8 cellular contexts compared by ENCODE assay signal in the genomic region with DNA sequence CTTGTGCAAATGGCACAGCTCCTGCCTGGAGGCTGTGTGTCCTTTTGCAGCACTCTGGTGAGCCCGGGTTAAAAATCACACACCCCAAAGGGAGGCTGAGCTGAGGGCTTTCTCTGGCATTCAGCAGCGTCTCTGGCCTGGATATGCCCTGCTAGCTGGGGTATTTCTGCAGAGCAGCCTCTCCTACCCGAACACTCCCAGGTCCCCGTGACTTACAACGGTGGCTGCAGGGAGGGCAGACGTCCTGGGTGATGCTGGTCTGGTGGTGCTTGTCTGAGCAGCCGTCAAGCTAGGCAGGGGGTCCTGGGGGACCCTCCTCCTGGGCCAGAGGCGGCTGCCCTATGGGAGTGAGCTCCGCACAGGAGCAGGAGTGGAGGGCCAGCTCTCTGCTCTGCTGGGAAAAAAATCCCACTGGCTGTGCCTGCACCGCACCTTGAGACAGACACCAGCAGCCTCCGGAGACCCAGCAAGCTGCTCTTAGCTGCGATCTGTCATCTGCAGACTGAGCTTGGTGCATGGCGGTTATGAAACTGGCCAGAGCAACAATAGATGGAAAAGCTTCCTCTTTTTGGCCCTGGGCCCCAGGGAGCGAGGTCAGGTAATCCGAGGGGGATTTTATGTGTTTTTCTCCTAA. TPM values are rescaled to one million over a fixed set of nuclear protein-coding genes. Genes with fewer than 3 reads are reported as not detected.
DNase-seq lines count a peak whose midpoint lies in the region; ATAC-seq and TF ChIP-seq lines count a peak whose summit lies in the region.

No MANE protein-coding gene starts in this region.

- peaks cover 7% of the 10 kb centered on the region for H3K9me3 Mint-ChIP-seq in activated naive CD4-positive, alpha-beta T cell treated with anti-CD3 and anti-CD28 coated beads, Interleukin-2, amount 10 ng/mL, durations not matched to agents 7 days and 5 days
- H3K9me3 Mint-ChIP-seq in progenitor cell of endocrine pancreas (ENCODE audit: low read depth), result peaks cover 5% of the 10 kb centered on the region

- peaks cover 3% of the 10 kb centered on the region for H3K27me3 Mint-ChIP-seq in activated naive CD4-positive, alpha-beta T cell treated with anti-CD3 and anti-CD28 coated beads, Interleukin-2, amount 10 ng/mL, durations not matched to agents 7 days and 5 days
- H3K27me3 Mint-ChIP-seq in progenitor cell of endocrine pancreas, result peaks cover 11% of the 10 kb centered on the region

- H3K4me3 ChIP-seq in OCI-LY7 (ENCODE audit: low read depth, low read length, poor library complexity, severe bottlenecking), result peak overlapping the region; percentile 73

- peaks cover 58% of the 10 kb centered on the region for H3K4me1 ChIP-seq in OCI-LY7 (ENCODE audit: insufficient read depth, low read length, poor library complexity, severe bottlenecking)

- peaks cover 49% of the 10 kb centered on the region; the same call in 1 of the 2 replicates for H3K79me2 ChIP-seq in OCI-LY7 (ENCODE audit: insufficient read depth, low read depth, low read length)

- no peaks in the 10 kb centered on the region for H4K20me1 ChIP-seq in OCI-LY7 (ENCODE audit: insufficient read depth, low read length)

- H3K27ac Mint-ChIP-seq in activated naive CD4-positive, alpha-beta T cell treated with anti-CD3 and anti-CD28 coated beads, Interleukin-2, amount 10 ng/mL, durations not matched to agents 7 days and 5 days, result peak overlapping the region; percentile 84
- no peak overlapping the region for H3K27ac Mint-ChIP-seq in progenitor cell of endocrine pancreas

- peaks cover 68% of the 10 kb centered on the region for H3K36me3 ChIP-seq in OCI-LY7 (ENCODE audit: insufficient read depth, low read length)

- peaks cover 47% of the 10 kb centered on the region for H3K4me1 Mint-ChIP-seq in activated naive CD4-positive, alpha-beta T cell treated with anti-CD3 and anti-CD28 coated beads, Interleukin-2, amount 10 ng/mL, durations not matched to agents 7 days and 5 days
- H3K4me1 Mint-ChIP-seq in progenitor cell of endocrine pancreas (ENCODE audit: low read depth), result no peaks in the 10 kb centered on the region

- H3K9me3 ChIP-seq in OCI-LY7 (ENCODE audit: low read length), result peaks cover 10% of the 10 kb centered on the region; the same call in 1 of the 2 replicates

- ATAC-seq in HG02884 (IDR thresholded peaks at IDR 0.05; ENCODE audit: unreplicated experiment) (peak; percentile 46), left ventricle myocardium superior (no peak)

- peak; percentile 25 for DNase-seq in activated naive CD4-positive, alpha-beta T cell treated with anti-CD3 and anti-CD28 coated beads, Interleukin-2, amount 10 ng/mL, durations not matched to agents 7 days and 5 days
- DNase-seq in activated naive CD4-positive, alpha-beta T cell (lab: John Stamatoyannopoulos, UW), result no peak
- peak; percentile 88 for DNase-seq in OCI-LY7 (ENCODE audit: low spot score)
- peak; percentile 19 for DNase-seq in left ventricle myocardium superior
- no peak for DNase-seq in DMS 273 (lab: John Stamatoyannopoulos, UW; ENCODE audit: unreplicated experiment)
- no peak for DNase-seq in progenitor cell of endocrine pancreas (ENCODE audit: low spot score, unreplicated experiment)
- DNase-seq in RWPE1 (ENCODE audit: low spot score), result no peak

- TF ChIP-seq CTCF in OCI-LY7 (conservative IDR thresholded peaks at IDR 0.05; ENCODE audit: low read length) (no peak), progenitor cell of endocrine pancreas (IDR thresholded peaks at IDR 0.05; ENCODE audit: unreplicated experiment) (no peak), RWPE1 (conservative IDR thresholded peaks at IDR 0.05; ENCODE audit: low read depth) (no peak)

- H3K27ac ChIP-seq in OCI-LY7 (ENCODE audit: low read depth, low read length, poor library complexity, severe bottlenecking) (peak overlapping the region; percentile 88), RWPE1 (no peak overlapping the region)

- intact Hi-C loops in OCI-LY7 (cut with micrococcal nuclease; ENCODE audit: unreplicated experiment), result loop anchor here (1.0 to 5.0 kb wide), 4 partner anchors 8 to 43 kb away; partner anchors contain the start of genes ASMTL and P2RY8
- intact Hi-C loops in left ventricle myocardium superior (cut with micrococcal nuclease), result no loop called here

- CTCF ChIA-PET in activated naive CD4-positive, alpha-beta T cell treated with anti-CD3 and anti-CD28 coated beads, Interleukin-2, amount 10 ng/mL, durations not matched to agents 7 days and 5 days (lab: Charles Lee), result no interaction called here
- CTCF ChIA-PET in OCI-LY7 (lab: Charles Lee; ENCODE audit: unreplicated experiment), result no interaction called here
- CTCF ChIA-PET in RWPE1 (lab: Yijun Ruan, JAX), result no interaction called here

- peaks cover 46% of the 10 kb centered on the region for H3K36me3 Mint-ChIP-seq in activated naive CD4-positive, alpha-beta T cell treated with anti-CD3 and anti-CD28 coated beads, Interleukin-2, amount 10 ng/mL, durations not matched to agents 7 days and 5 days
- H3K36me3 Mint-ChIP-seq in progenitor cell of endocrine pancreas (ENCODE audit: insufficient read depth), result peaks cover 1% of the 10 kb centered on the region

- POLR2A ChIA-PET in OCI-LY7 (lab: Charles Lee), result no interaction called here
- POLR2A ChIA-PET in RWPE1 (lab: Yijun Ruan, JAX; ENCODE audit: low non-redundant PET), result no interaction called here

- no peak overlapping the region for H3K4me3 Mint-ChIP-seq in activated naive CD4-positive, alpha-beta T cell treated with anti-CD3 and anti-CD28 coated beads, Interleukin-2, amount 10 ng/mL, durations not matched to agents 7 days and 5 days
- no peak overlapping the region for H3K4me3 Mint-ChIP-seq in progenitor cell of endocrine pancreas (ENCODE audit: low read depth)

- BruUV-seq in OCI-LY7 (replicated peaks; lab: Mats Ljungman, UMichigan), result no TSS peak

- H2AFZ ChIP-seq in OCI-LY7 (ENCODE audit: low read length), result no peak overlapping the region

- H3K9me2 ChIP-seq in OCI-LY7 (ENCODE audit: insufficient read depth, low read length), result no peaks in the 10 kb centered on the region

- peak overlapping the region; percentile 67 for H3K4me2 ChIP-seq in OCI-LY7 (ENCODE audit: low read length)

RNA-seq across cellular contexts. Expression of gene ASMTL, which starts 41.3 kb away (rescaled TPM):
- total RNA-seq in OCI-LY7 (2014; rRNA removed; shearing (Covaris generic)), result 17.2 and 17.6 TPM in 2 replicates
- total RNA-seq in OCI-LY7 (2022) (32.8 and 37.0 TPM in 2 replicates), left ventricle myocardium superior (34.3 TPM), progenitor cell of endocrine pancreas (24.5 and 26.2 TPM in 2 replicates)

RNA-seq across cellular contexts. Expression of gene P2RY8, which starts 43.0 kb away (rescaled TPM):
- 88.3 and 110 TPM in 2 replicates for total RNA-seq in OCI-LY7 (2014; rRNA removed; shearing (Covaris generic))
- total RNA-seq in OCI-LY7 (2022), result 122 and 149 TPM in 2 replicates
- 2.6 TPM for total RNA-seq in left ventricle myocardium superior
- not detected in 2 replicates for total RNA-seq in progenitor cell of endocrine pancreas

Comparison
In these comparisons a context has a peak if more than half of its experiments do, and no peak if none do; other contexts are left out.
1. DNase-seq: peak in activated naive CD4-positive, alpha-beta T cell treated with anti-CD3 and anti-CD28 coated beads, Interleukin-2, amount 10 ng/mL, durations not matched to agents 7 days and 5 days (single experiment), OCI-LY7 (single experiment) and left ventricle myocardium superior (single experiment); none in activated naive CD4-positive, alpha-beta T cell (0 of 4), DMS 273 (single experiment), progenitor cell of endocrine pancreas (single experiment) and RWPE1 (single experiment).
2. RNA of gene P2RY8, which starts 43.0 kb away (total RNA-seq): 88.3 to 149 TPM in OCI-LY7; 2.6 TPM in left ventricle myocardium superior (single experiment) and not detected in progenitor cell of endocrine pancreas; every median in the first group is over 10 times any median in the second.